In genomic region chr12:8396225-8397071, GRCh38 we compare ENCODE assay signal across 8 cellular contexts. TPM values are rescaled to one million over a fixed set of nuclear protein-coding genes. Genes with fewer than 3 reads are reported as not detected.
A peak's percentile ranks its signal among the peaks of the same experiment; 100 is the strongest.
DNase-seq lines count a peak whose midpoint lies in the region; ATAC-seq and TF ChIP-seq lines count a peak whose summit lies in the region.
"Not testable (repeated sequence)": the region's sequence is repeated elsewhere in the genome, so short reads cannot be mapped to it uniquely, and the experiment has no call there.

No MANE protein-coding gene starts in this region.

- H3K9me3 ChIP-seq in PC-3 (ENCODE audit: low read length); suprapubic skin: not testable (repeated sequence)

- not testable (repeated sequence) for H3K9ac ChIP-seq in PC-3 (ENCODE audit: low read length)

- peak overlapping the region; percentile 35; the same call in 1 of the 2 replicates for H3K4me3 ChIP-seq in PC-3 (ENCODE audit: low read length)
- H3K4me3 ChIP-seq in suprapubic skin = peak overlapping the region; percentile 41

- TF ChIP-seq POLR2A in suprapubic skin (IDR thresholded peaks at IDR 0.05) = not testable (repeated sequence)

- intact Hi-C loops in PC-3 (cut with micrococcal nuclease) = not testable (repeated sequence)

- not testable (repeated sequence) for H3F3A ChIP-seq in PC-3 (ENCODE audit: low read length, unreplicated experiment)

- not testable (repeated sequence) for H2AFZ ChIP-seq in PC-3 (ENCODE audit: low read length)

- H3K79me2 ChIP-seq in PC-3 (ENCODE audit: low read length) = not testable (repeated sequence)

- not testable (repeated sequence) for H3K27ac ChIP-seq in PC-3 (ENCODE audit: low read length); suprapubic skin

- H3K9me2 ChIP-seq in PC-3 (replicated peaks; ENCODE audit: low read length) = not testable (repeated sequence)

- H3K4me2 ChIP-seq in PC-3 (ENCODE audit: low read length) = not testable (repeated sequence)

- TF ChIP-seq CTCF in PC-3 (conservative IDR thresholded peaks at IDR 0.05; ENCODE audit: low read depth, low read length) = 0 out of 2 replicates have a peak, but pooled peaks have one; percentile 27
- TF ChIP-seq CTCF in chondrocyte (IDR thresholded peaks at IDR 0.05) = peak; percentile 83
- peak in 1 of 2 donors; percentile 71 for TF ChIP-seq CTCF in suprapubic skin (IDR thresholded peaks at IDR 0.05)

- H3K27me3 ChIP-seq in PC-3 (ENCODE audit: low read length); suprapubic skin: not testable (repeated sequence)

- DNase-seq in DMS79 treated with DMSO at 0.1 percent for 48 hours (lab: John Stamatoyannopoulos, UW) (peak; percentile 12), HT1080 (ENCODE audit: low read depth) (peak; percentile 50), PC-3 (peak; percentile 48), immature natural killer cell (peak; percentile 54 to 67 (median 65)), retina (peak; percentile 90), suprapubic skin (ENCODE audit: low spot score in 2 of 2) (peak in 1 of 2 donors; percentile 69)
- DNase-seq in activated CD8-positive, alpha-beta memory T cell treated with anti-CD3 and anti-CD28 coated beads for 4 hours (ENCODE audit: low read depth in 2 of 2) = peak; percentile 16 to 37
- DNase-seq in chondrocyte (ENCODE audit: low spot score) = not testable (repeated sequence)

- not testable (repeated sequence) for H3K9me3 Mint-ChIP-seq in chondrocyte (ENCODE audit: low read depth); immature natural killer cell

- H3K4me3 Mint-ChIP-seq in chondrocyte (ENCODE audit: unreplicated experiment) = peak overlapping the region; percentile 69
- H3K4me3 Mint-ChIP-seq in immature natural killer cell = peak overlapping the region in 4 of 5 donors; percentile 24 to 70 (median 53)

- H3K27me3 Mint-ChIP-seq in chondrocyte (ENCODE audit: low read depth) = peaks cover 28% of the 10 kb centered on the region
- H3K27me3 Mint-ChIP-seq in immature natural killer cell (ENCODE audit: low read depth in 3 of 3) = not testable (repeated sequence)

- ATAC-seq in PC-3 = peak; percentile 89

- not testable (repeated sequence) for TF ChIP-seq EP300 in suprapubic skin (IDR thresholded peaks at IDR 0.05)

- CTCF ChIA-PET in PC-3 (lab: Charles Lee) = not testable (repeated sequence)

- H3K4me1 Mint-ChIP-seq in chondrocyte (ENCODE audit: low read depth); immature natural killer cell: not testable (repeated sequence)

- POLR2A ChIA-PET in PC-3 (lab: Charles Lee; ENCODE audit: unreplicated experiment) = not testable (repeated sequence)

- not testable (repeated sequence) for H4K20me1 ChIP-seq in PC-3 (ENCODE audit: low read length)

- H3K36me3 ChIP-seq in PC-3 (ENCODE audit: low read depth, low read length); suprapubic skin: not testable (repeated sequence)

- not testable (repeated sequence) for H3K4me1 ChIP-seq in PC-3 (ENCODE audit: insufficient read depth, low read length); suprapubic skin

- BruUV-seq in PC-3 (replicated peaks; lab: Mats Ljungman, UMichigan) = not testable (repeated sequence)

- 13% methylated on average over 1 of the region's 79 CpGs for WGBS in suprapubic skin

- H3K36me3 Mint-ChIP-seq in chondrocyte (ENCODE audit: low read depth); immature natural killer cell: not testable (repeated sequence)

- not testable (repeated sequence) for H3K27ac Mint-ChIP-seq in chondrocyte (ENCODE audit: unreplicated experiment); immature natural killer cell

RNA-seq across cellular contexts. Expression of gene CLEC6A, which starts 59.3 kb away (rescaled TPM):
- total RNA-seq in HT1080 (2014; rRNA removed; shearing (Covaris generic)) = not detected in 2 replicates
- polyA plus RNA-seq in HT1080 (2015; cell fraction: cytosol; rRNA removed) = not detected in 2 replicates
- not detected in 2 replicates for polyA plus RNA-seq in HT1080 (2015; cell fraction: nucleus; rRNA removed)
- total RNA-seq in PC-3 (2014; rRNA removed) (not detected in 2 replicates), chondrocyte (not detected in 3 replicates), suprapubic skin (not detected)
- not detected for polyA plus RNA-seq in immature natural killer cell
